ENCODE assay signal across 26 cellular contexts in genomic region chr1:29319300-29320110, GRCh38.
"Had no signal": no experiment of that assay in that cellular context is flagged by ENCODE, and none has a peak within 500 bp of the region (broad histone marks: within the 10 kb centered on the region; RNA-seq: fewer than 3 reads in every experiment).

No MANE protein-coding gene starts in this region.

- H3K4me1 Mint-ChIP-seq: central memory CD8-positive, alpha-beta T cell; immature natural killer cell; natural killer cell; stimulated activated naive B cell treated with anti-CD40 and anti-IgM and Interleukin-4, amounts not matched to agents 10 μg/mL and 1 μg/mL and 100 μg/mL, for 72 hours had no signal

- H3K36me3 ChIP-seq: colonic mucosa, neutrophil, spleen had no signal

- H3K4me3 ChIP-seq: colonic mucosa, esophagus muscularis mucosa, heart right ventricle, lower lobe of right lung, psoas muscle, skin epidermis, spleen, thoracic aorta, tibial nerve had no signal

- H3K4me3 Mint-ChIP-seq: central memory CD8-positive, alpha-beta T cell; dendritic cell treated with granulocyte-macrophage colony-stimulating factor and Interleukin-4, amounts not matched to agents 40 ng/mL and 50 ng/mL, for 4 days; immature natural killer cell; natural killer cell; neural crest cell; stimulated activated naive B cell treated with anti-CD40 and anti-IgM and Interleukin-4, amounts not matched to agents 10 μg/mL and 1 μg/mL and 100 μg/mL, for 72 hours; stimulated activated naive CD8-positive, alpha-beta T cell treated with anti-CD3 and anti-CD28 coated beads, Interleukin-15, Interleukin-2, amounts not matched to agents 100 ng/mL and 50 ng/mL, for 24 hours had no signal

- H3K27me3 ChIP-seq: colonic mucosa, esophagus muscularis mucosa, foreskin keratinocyte, heart right ventricle, neutrophil, spleen, tibial nerve had no signal

- H3K27ac ChIP-seq: colonic mucosa, esophagus muscularis mucosa, foreskin keratinocyte, heart right ventricle, lower lobe of right lung, neutrophil, psoas muscle, skin epidermis, spleen, thoracic aorta, tibial nerve had no signal

- DNase-seq: colonic mucosa; effector CD8-positive, alpha-beta T cell; foreskin keratinocyte; glutamatergic neuron; heart right ventricle; hippocampal formation; immature natural killer cell; left ventricle myocardium superior; lower lobe of right lung; natural killer cell; psoas muscle; right cardiac atrium; stimulated activated CD4-positive, alpha-beta T cell treated with anti-CD3 and anti-CD28 coated beads, Interleukin-4, amount 100 ng/mL, for 4 hours; stimulated activated naive B cell treated with anti-CD40 and anti-IgM and Interleukin-4, amounts not matched to agents 10 μg/mL and 1 μg/mL and 100 μg/mL, for 72 hours had no signal

- H3K9me3 ChIP-seq: colonic mucosa, esophagus muscularis mucosa, heart right ventricle, lower lobe of right lung, neutrophil, psoas muscle, spleen, thoracic aorta, tibial nerve had no signal

- ATAC-seq: foreskin keratinocyte; heart right ventricle; left ventricle myocardium superior; lower lobe of right lung; natural killer cell; psoas muscle; right cardiac atrium; stimulated activated naive B cell treated with anti-CD40 and anti-IgM and Interleukin-4, amounts not matched to agents 10 μg/mL and 1 μg/mL and 100 μg/mL, for 72 hours had no signal

- H3K27ac Mint-ChIP-seq: dendritic cell treated with granulocyte-macrophage colony-stimulating factor and Interleukin-4, amounts not matched to agents 40 ng/mL and 50 ng/mL, for 4 days; immature natural killer cell; natural killer cell; stimulated activated naive B cell treated with anti-CD40 and anti-IgM and Interleukin-4, amounts not matched to agents 10 μg/mL and 1 μg/mL and 100 μg/mL, for 72 hours; stimulated activated naive CD8-positive, alpha-beta T cell treated with anti-CD3 and anti-CD28 coated beads, Interleukin-15, Interleukin-2, amounts not matched to agents 100 ng/mL and 50 ng/mL, for 24 hours had no signal

- H3K9me3 Mint-ChIP-seq: central memory CD8-positive, alpha-beta T cell; dendritic cell treated with granulocyte-macrophage colony-stimulating factor and Interleukin-4, amounts not matched to agents 40 ng/mL and 50 ng/mL, for 4 days; immature natural killer cell; natural killer cell; neural crest cell; stimulated activated naive B cell treated with anti-CD40 and anti-IgM and Interleukin-4, amounts not matched to agents 10 μg/mL and 1 μg/mL and 100 μg/mL, for 72 hours; stimulated activated naive CD8-positive, alpha-beta T cell treated with anti-CD3 and anti-CD28 coated beads, Interleukin-15, Interleukin-2, amounts not matched to agents 100 ng/mL and 50 ng/mL, for 24 hours had no signal

- H3K27me3 Mint-ChIP-seq: dendritic cell treated with granulocyte-macrophage colony-stimulating factor and Interleukin-4, amounts not matched to agents 40 ng/mL and 50 ng/mL, for 4 days; stimulated activated naive CD8-positive, alpha-beta T cell treated with anti-CD3 and anti-CD28 coated beads, Interleukin-15, Interleukin-2, amounts not matched to agents 100 ng/mL and 50 ng/mL, for 24 hours had no signal

- H3K36me3 Mint-ChIP-seq: immature natural killer cell; natural killer cell; stimulated activated naive B cell treated with anti-CD40 and anti-IgM and Interleukin-4, amounts not matched to agents 10 μg/mL and 1 μg/mL and 100 μg/mL, for 72 hours had no signal

- FAIRE-seq: endothelial cell of umbilical vein, keratinocyte had no signal

- H3K4me1 ChIP-seq: colonic mucosa, esophagus muscularis mucosa, foreskin keratinocyte, heart right ventricle, lower lobe of right lung, psoas muscle, spleen, tibial nerve had no signal
